Comparison of ENCODE assay signal across 33 cellular contexts in genomic region chr12:127435439-127435838, GRCh38.
"Had no signal": no experiment of that assay in that cellular context is flagged by ENCODE, and none has a peak within 500 bp of the region (broad histone marks: within the 10 kb centered on the region; RNA-seq: fewer than 3 reads in every experiment).

No MANE protein-coding gene starts in this region.

- H3K27me3 ChIP-seq: adrenal gland, ascending aorta, body of pancreas, brain microvascular endothelial cell, breast epithelium, cardiac muscle cell had no signal

- H3K27ac ChIP-seq: adrenal gland, ascending aorta, body of pancreas, brain microvascular endothelial cell, breast epithelium, cardiac muscle cell had no signal

- H3K4me3 ChIP-seq: adrenal gland, ascending aorta, body of pancreas, breast epithelium, cardiac muscle cell had no signal

- H3K36me3 ChIP-seq: adrenal gland, ascending aorta, brain microvascular endothelial cell, breast epithelium, cardiac muscle cell had no signal

- H3K9me3 ChIP-seq: adrenal gland, ascending aorta, body of pancreas, breast epithelium had no signal

- DNase-seq: activated effector memory CD4-positive, alpha-beta T cell treated with anti-CD3 and anti-CD28 coated beads, Interleukin-2, amount 50 U/mL, for 16 hours; activated effector memory CD4-positive, alpha-beta T cell treated with Interleukin-2 at 50 U/mL for 16 hours; activated gamma-delta T cell; activated gamma-delta T cell treated with Interleukin-2 at 50 U/mL for 16 hours; activated naive CD4-positive, alpha-beta T cell; activated naive CD4-positive, alpha-beta T cell treated with anti-CD3 and anti-CD28 coated beads for 36 hours; activated naive CD4-positive, alpha-beta T cell treated with anti-CD3 and anti-CD28 coated beads, Interleukin-2, amount 10 ng/mL, durations not matched to agents 7 days and 5 days; activated naive CD4-positive, alpha-beta T cell treated with anti-CD3 and anti-CD28 coated beads, Interleukin-2, amount 50 U/mL, for 16 hours; activated naive CD4-positive, alpha-beta T cell treated with Interleukin-2 at 50 U/mL for 16 hours; activated naive CD8-positive, alpha-beta T cell treated with anti-CD3 and anti-CD28 coated beads for 36 hours; activated naive CD8-positive, alpha-beta T cell treated with anti-CD3 and anti-CD28 coated beads, Interleukin-2, amount 10 ng/mL, durations not matched to agents 7 days and 5 days; activated naive CD8-positive, alpha-beta T cell treated with anti-CD3 and anti-CD28 coated beads, Interleukin-2, amount 50 U/mL, for 24 hours; activated T-cell treated with anti-CD3 and anti-CD28 coated beads, Interleukin-2, amount 50 U/mL, for 24 hours; activated T-cell treated with anti-CD3 and anti-CD28 coated beads, Interleukin-2, amount 50 U/mL, for 4 hours; activated T-cell treated with anti-CD3 and anti-CD28 coated beads, Interleukin-2, amount 50 U/mL, for 48 hours; activated T-cell treated with anti-CD3 and anti-CD28 coated beads, Interleukin-2, amount 50 U/mL, for 72 hours; adrenal gland; amniotic stem cell; amygdala; anterior cingulate cortex; aorta; body of pancreas; brain microvascular endothelial cell; caudate nucleus; central memory CD4-positive, alpha-beta T cell; cerebellar nuclear complex had no signal

- ATAC-seq: activated naive CD4-positive, alpha-beta T cell treated with anti-CD3 and anti-CD28 coated beads, Interleukin-2, amount 50 U/mL, for 72 hours; activated naive CD8-positive, alpha-beta T cell treated with anti-CD3 and anti-CD28 coated beads, Interleukin-2, amount 50 U/mL, for 24 hours; activated T-cell treated with anti-CD3 and anti-CD28 coated beads, Interleukin-2, amount 50 U/mL, for 4 hours; activated T-cell treated with anti-CD3 and anti-CD28 coated beads, Interleukin-2, amount 50 U/mL, for 72 hours; activated T-helper 17 cell treated with anti-CD3 and anti-CD28 coated beads, Interleukin-2, amount 50 U/mL, for 72 hours; body of pancreas had no signal

- H3K4me1 ChIP-seq: adrenal gland, ascending aorta, body of pancreas, breast epithelium had no signal

- FAIRE-seq: astrocyte, bronchial epithelial cell had no signal
